12 cellular contexts compared by ENCODE assay signal in the genomic region with DNA sequence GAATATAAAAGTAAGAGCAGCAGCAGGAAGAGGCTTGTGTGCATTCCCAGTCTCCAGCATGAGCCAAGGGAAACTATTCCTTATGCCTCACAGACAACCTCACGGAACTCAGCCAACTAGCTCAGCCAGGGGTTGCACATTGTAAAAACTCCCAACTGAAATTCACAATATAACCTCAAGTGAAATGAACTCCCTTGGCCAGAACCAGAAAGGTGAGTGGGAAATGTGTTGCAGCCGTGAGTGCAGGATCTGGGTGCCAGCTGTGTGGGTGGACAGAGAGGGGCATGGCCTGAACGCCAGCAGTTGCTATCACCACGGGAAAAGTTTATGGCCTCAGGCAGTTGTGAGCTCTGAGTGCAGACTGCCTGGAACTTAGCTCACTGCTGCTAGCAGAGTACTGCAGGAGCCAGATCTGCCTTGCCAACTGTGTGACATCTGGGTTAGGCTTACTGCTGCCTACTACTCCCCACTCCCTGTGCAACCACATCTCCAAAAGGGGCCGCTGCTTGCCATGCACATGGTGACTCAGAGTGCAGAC. TPM values are rescaled to one million over a fixed set of nuclear protein-coding genes. Genes with fewer than 3 reads are reported as not detected.
A peak's percentile ranks its signal among the peaks of the same experiment; 100 is the strongest.
DNase-seq lines count a peak whose midpoint lies in the region; ATAC-seq and TF ChIP-seq lines count a peak whose summit lies in the region.
"Had no signal": no experiment of that assay in that cellular context is flagged by ENCODE, and none has a peak within 500 bp of the region (broad histone marks: within the 10 kb centered on the region; RNA-seq: fewer than 3 reads in every experiment).

No MANE protein-coding gene starts in this region.

- DNase-seq in GM04504 (ENCODE audit: low read depth) (peak; percentile 78), astrocyte of the cerebellum (ENCODE audit: low read depth) (peak; percentile 40), left cardiac atrium (peak; percentile 36), sciatic nerve (ENCODE audit: low spot score) (no peak), NCI-H1105 treated with DMSO at 0.1 percent for 48 hours (lab: John Stamatoyannopoulos, UW) (no peak), NCI-H1694 (lab: John Stamatoyannopoulos, UW) (no peak)
- DNase-seq in stimulated activated CD4-positive, alpha-beta T cell treated with anti-CD3 and anti-CD28 coated beads, Interleukin-4, amount 100 ng/mL, for 1 hour: no peak
- DNase-seq: brain microvascular endothelial cell, hypothalamus, natural killer cell had no signal

- no peak for TF ChIP-seq CTCF in astrocyte of the cerebellum (IDR thresholded peaks at IDR 0.05; ENCODE audit: low read depth, low read length, missing control alignments)

- in situ Hi-C loops in astrocyte of the cerebellum (cut with HindIII; ENCODE audit: low sequenced_read_pairs): no loop called here

- ATAC-seq in left cardiac atrium (peak; percentile 73 to 83), sciatic nerve (peak; percentile 78), GM19463 (IDR thresholded peaks at IDR 0.05; ENCODE audit: unreplicated experiment) (no peak)

- intact Hi-C loops in left cardiac atrium (cut with DNase I) (no loop called here), sciatic nerve (cut with DNase I) (no loop called here)

- H3K4me3 ChIP-seq in astrocyte of the cerebellum (ENCODE audit: low read depth, low read length): no peak overlapping the region

RNA-seq across cellular contexts. Expression of a gene that starts 2.3 kb away (rescaled TPM):
- total RNA-seq in left cardiac atrium (1 to 10 TPM; 3.9 to 4.6 TPM), sciatic nerve (13.7 TPM)
- total RNA-seq: HT1080, natural killer cell had no signal

RNA-seq across cellular contexts. Expression of a gene that starts 28.9 kb away (rescaled TPM):
- 10 to 100 TPM in 1 of 2 donors, 1 to 10 TPM in 1; 7.4 to 10.4 TPM for total RNA-seq in left cardiac atrium
- total RNA-seq in sciatic nerve: 32.4 TPM
- total RNA-seq: HT1080 had no signal

Comparison
In these comparisons a context has a peak if more than half of its experiments do, and no peak if none do; other contexts are left out.
1. DNase-seq: peak in GM04504 (single experiment), astrocyte of the cerebellum (single experiment) and left cardiac atrium (single experiment); none in sciatic nerve (single experiment), stimulated activated CD4-positive, alpha-beta T cell treated with anti-CD3 and anti-CD28 coated beads, Interleukin-4, amount 100 ng/mL, for 1 hour (single experiment), NCI-H1105 treated with DMSO at 0.1 percent for 48 hours (single experiment) and NCI-H1694 (single experiment).